Comparison of ENCODE assay signal across 8 cellular contexts in the genomic region with DNA sequence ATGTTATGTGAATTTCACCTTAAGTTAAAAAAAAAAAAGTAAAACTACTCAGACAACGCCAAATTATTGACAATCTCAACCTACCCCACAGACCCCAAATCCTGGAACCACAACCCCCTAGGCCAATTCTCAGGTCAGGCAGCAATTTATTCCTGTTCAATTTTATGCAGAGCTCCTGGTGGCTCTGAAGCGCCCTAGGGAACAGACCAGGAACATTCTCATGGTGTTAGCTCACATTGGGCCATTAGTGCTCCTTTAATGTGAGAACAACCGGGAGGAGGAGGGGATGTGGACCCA. TPM values are rescaled to one million over a fixed set of nuclear protein-coding genes. Genes with fewer than 3 reads are reported as not detected.
DNase-seq lines count a peak whose midpoint lies in the region; ATAC-seq and TF ChIP-seq lines count a peak whose summit lies in the region.

No MANE protein-coding gene starts in this region.

- no peaks in the 10 kb centered on the region for H3K9me3 Mint-ChIP-seq in CD4-positive, alpha-beta T cell

- no peaks in the 10 kb centered on the region for H3K9me3 ChIP-seq in CD4-positive, alpha-beta T cell (ENCODE audit: control insufficient read depth, low read length)
- H3K9me3 ChIP-seq in OCI-LY1 (ENCODE audit: low read length) (0 out of 2 replicates have a peak, but pooled peaks cover 3% of the 10 kb centered on the region), osteoblast (ENCODE audit: low read depth, low read length) (no peaks in the 10 kb centered on the region)

- H3K4me2 ChIP-seq in OCI-LY1 (ENCODE audit: low read length), result peak overlapping the region; percentile 69
- peak overlapping the region; percentile 87 for H3K4me2 ChIP-seq in osteoblast (ENCODE audit: insufficient read depth, low read length)

- H3K4me3 ChIP-seq in OCI-LY1 (ENCODE audit: low read depth, low read length, poor library complexity, severe bottlenecking) (peak overlapping the region; percentile 58), epithelial cell of esophagus (ENCODE audit: low read length) (peak overlapping the region; percentile 34), osteoblast (ENCODE audit: insufficient read depth, low read length) (peak overlapping the region; percentile 84)

- H3K9me2 ChIP-seq in OCI-LY1 (ENCODE audit: low read depth, low read length), result no peaks in the 10 kb centered on the region

- CTCF ChIA-PET in CD4-positive, alpha-beta T cell (lab: Charles Lee), result no interaction called here

- H4K20me1 ChIP-seq in OCI-LY1 (ENCODE audit: insufficient read depth, low read length) (no peaks in the 10 kb centered on the region), osteoblast (ENCODE audit: insufficient read depth, low read length) (no peaks in the 10 kb centered on the region)

- peaks cover 25% of the 10 kb centered on the region for H3K27me3 ChIP-seq in CD4-positive, alpha-beta T cell (ENCODE audit: control insufficient read depth, insufficient read depth, low read length)
- H3K27me3 ChIP-seq in OCI-LY1 (ENCODE audit: insufficient read depth, low read length) (0 out of 2 replicates have a peak, but pooled peaks cover 17% of the 10 kb centered on the region), osteoblast (ENCODE audit: insufficient read depth, low read length) (no peaks in the 10 kb centered on the region)

- H3K9ac ChIP-seq in OCI-LY1 (ENCODE audit: low read length), result no peak overlapping the region; the same call in 1 of the 2 replicates

- no peak overlapping the region for H3K27ac Mint-ChIP-seq in CD4-positive, alpha-beta T cell

- H3K4me1 ChIP-seq in OCI-LY1 (ENCODE audit: insufficient read depth, low read length, severe bottlenecking), result peaks cover 7% of the 10 kb centered on the region
- peaks cover 13% of the 10 kb centered on the region for H3K4me1 ChIP-seq in osteoblast (ENCODE audit: insufficient read depth, low read length)

- H3F3A ChIP-seq in OCI-LY1 (ENCODE audit: insufficient read depth, low read length), result no peaks in the 10 kb centered on the region

- intact Hi-C loops in CD4-positive, alpha-beta T cell (cut with DNase I, micrococcal nuclease), result no loop called here

- H3K27me3 Mint-ChIP-seq in CD4-positive, alpha-beta T cell, result peaks cover 45% of the 10 kb centered on the region

- H3K4me1 Mint-ChIP-seq in CD4-positive, alpha-beta T cell (ENCODE audit: low read depth), result peaks cover 15% of the 10 kb centered on the region

- in situ Hi-C loops in G401 (cut with HindIII; ENCODE audit: low sequenced_read_pairs) (no loop called here), ACHN (cut with HindIII; ENCODE audit: low pct_ligation_motif_present, low pct_unique_long_range_greater_than_20kb, low sequenced_read_pairs) (no loop called here)

- no peaks in the 10 kb centered on the region for H3K79me2 ChIP-seq in OCI-LY1 (ENCODE audit: insufficient read depth, low read length)
- peaks cover 10% of the 10 kb centered on the region for H3K79me2 ChIP-seq in osteoblast (ENCODE audit: insufficient read depth, low read length)

- no peak for DNase-seq in CD4-positive, alpha-beta T cell
- no peak for DNase-seq in epithelial cell of esophagus (ENCODE audit: low read depth)
- peak; percentile 72 for DNase-seq in osteoblast (ENCODE audit: insufficient read length, low spot score, missing footprints)
- no peak for DNase-seq in stimulated activated CD4-positive, alpha-beta T cell treated with anti-CD3 and anti-CD28 coated beads, Interleukin-15, amount 100 ng/mL, for 24 hours
- no peak for DNase-seq in mucosa of gallbladder (ENCODE audit: low spot score)
- no peak for DNase-seq in G401 (ENCODE audit: low spot score)
- DNase-seq in ACHN, result no peak

- H3K36me3 Mint-ChIP-seq in CD4-positive, alpha-beta T cell (ENCODE audit: low read depth), result no peaks in the 10 kb centered on the region

- no peak overlapping the region for H3K27ac ChIP-seq in CD4-positive, alpha-beta T cell (ENCODE audit: low read depth, low read length)
- H3K27ac ChIP-seq in OCI-LY1 (ENCODE audit: low read depth, low read length, poor library complexity, severe bottlenecking) (no peak overlapping the region), osteoblast (ENCODE audit: low read depth, low read length) (no peak overlapping the region)

- no peak overlapping the region for H2AFZ ChIP-seq in OCI-LY1 (ENCODE audit: low read length)
- peak overlapping the region; percentile 93 for H2AFZ ChIP-seq in osteoblast (ENCODE audit: low read length)

- no peak for ATAC-seq in CD4-positive, alpha-beta T cell (ENCODE audit: poor library complexity)

- H3K36me3 ChIP-seq in OCI-LY1 (ENCODE audit: insufficient read depth, low read length) (no peaks in the 10 kb centered on the region; the same call in 1 of the 2 replicates), osteoblast (ENCODE audit: insufficient read depth, low read length) (no peaks in the 10 kb centered on the region)

- POLR2A ChIA-PET in CD4-positive, alpha-beta T cell (lab: Charles Lee), result interaction anchor here (1.5 kb wide), 1 partner anchor 13 kb away, joined by 4 read pairs; no protein-coding TSS in a partner anchor

- no peak for TF ChIP-seq CTCF in CD4-positive, alpha-beta T cell (IDR thresholded peaks at IDR 0.05)
- TF ChIP-seq CTCF in OCI-LY1 (IDR thresholded peaks at IDR 0.05; ENCODE audit: low read length), result no peak
- TF ChIP-seq CTCF in epithelial cell of esophagus (IDR thresholded peaks at IDR 0.05; ENCODE audit: insufficient read depth, low read depth, low read length, missing control alignments), result no peak
- no peak for TF ChIP-seq CTCF in osteoblast (IDR thresholded peaks at IDR 0.05; ENCODE audit: extremely low read depth, low read depth, low read length)

- H3K4me3 Mint-ChIP-seq in CD4-positive, alpha-beta T cell, result peak overlapping the region; percentile 82

RNA-seq across cellular contexts. Expression of a gene that starts 0.4 kb away (rescaled TPM):
- 1 to 10 TPM in 1 of 2 experiments, under 1 TPM in 1; 0.81 to 1.2 TPM for total RNA-seq in CD4-positive, alpha-beta T cell
- total RNA-seq in osteoblast, result 31.5 and 32.9 TPM in 2 replicates
- 35.2 TPM for total RNA-seq in mucosa of gallbladder
- total RNA-seq in G401 (2014; rRNA removed; shearing (Covaris generic)), result 40.7 and 49.3 TPM in 2 replicates

Comparison
In these comparisons a context has a peak if more than half of its experiments do, and no peak if none do; other contexts are left out.
1. H3K4me3 ChIP-seq: peak in every context shown above with its lines; median percentile 84 in osteoblast; 58 in OCI-LY1; 34 in epithelial cell of esophagus.
2. RNA of a gene that starts 0.4 kb away (total RNA-seq): 40.7 to 49.3 TPM in G401, 35.2 TPM in mucosa of gallbladder (single experiment) and 31.5 to 32.9 TPM in osteoblast; 0.81 to 1.2 TPM in CD4-positive, alpha-beta T cell; every median in the first group is over 10 times any median in the second.